Comparison of ENCODE assay signal across 9 cellular contexts in genomic region chr6:159982726-159983506, GRCh38. TPM values are rescaled to one million over a fixed set of nuclear protein-coding genes. Genes with fewer than 3 reads are reported as not detected.
A peak's percentile ranks its signal among the peaks of the same experiment; 100 is the strongest.
DNase-seq lines count a peak whose midpoint lies in the region; ATAC-seq, FAIRE-seq and TF ChIP-seq lines count a peak whose summit lies in the region.
"Had no signal": no experiment of that assay in that cellular context is flagged by ENCODE, and none has a peak within 500 bp of the region (broad histone marks: within the 10 kb centered on the region; RNA-seq: fewer than 3 reads in every experiment).

No MANE protein-coding gene starts in this region.

- H3K4me3 ChIP-seq in AG10803 (ENCODE audit: low read length), result no peak overlapping the region
- H3K4me3 ChIP-seq in left ventricle myocardium inferior, result no peak overlapping the region
- no peak overlapping the region for H3K4me3 ChIP-seq in small intestine (ENCODE audit: low read depth in 1 of 2, low read length in 2 of 2)

- H3K9me3 ChIP-seq in left ventricle myocardium inferior (replicated peaks) (no peaks in the 10 kb centered on the region), small intestine (ENCODE audit: control insufficient read depth, low read depth) (no peaks in the 10 kb centered on the region)

- no peak for TF ChIP-seq CTCF in AG10803 (conservative IDR thresholded peaks at IDR 0.05; ENCODE audit: low read length)
- no peak for TF ChIP-seq CTCF in left ventricle myocardium inferior (IDR thresholded peaks at IDR 0.05; ENCODE audit: borderline replicate concordance)

- no peaks in the 10 kb centered on the region for H3K27me3 ChIP-seq in left ventricle myocardium inferior (ENCODE audit: low read depth)
- no peaks in the 10 kb centered on the region for H3K27me3 ChIP-seq in small intestine (ENCODE audit: control insufficient read depth in 2 of 2, insufficient read depth in 2 of 2, low read length in 2 of 2)

- ATAC-seq in GM21447 (IDR thresholded peaks at IDR 0.05; ENCODE audit: unreplicated experiment), result peak; percentile 18
- ATAC-seq in GM18858 (IDR thresholded peaks at IDR 0.05; ENCODE audit: unreplicated experiment), result no peak

- peak; percentile 59 for DNase-seq in AG10803 (ENCODE audit: low read depth)
- peak; percentile 82 for DNase-seq in SKM-1 treated with dmso at 0.1 percent for 144 hours (lab: John Stamatoyannopoulos, UW; ENCODE audit: unreplicated experiment)
- no peak for DNase-seq in left ventricle myocardium inferior
- DNase-seq in small intestine, result no peak
- no peak for DNase-seq in amygdala (lab: John Stamatoyannopoulos, UW)
- no peak for DNase-seq in NCI-H774 (lab: John Stamatoyannopoulos, UW)

- intact Hi-C loops in left ventricle myocardium inferior (cut with micrococcal nuclease), result loop anchor here (10.0 kb wide), 1 partner anchor 52 kb away; no protein-coding TSS in a partner anchor

- 57 to 76% (median 64%) methylated on average over 6 of the region's 6 CpGs for WGBS in small intestine, 3 donors

- peak overlapping the region; percentile 89 for H3K27ac ChIP-seq in left ventricle myocardium inferior (replicated peaks)
- H3K27ac ChIP-seq in small intestine (ENCODE audit: low read depth in 1 of 2, low read length in 1 of 2), result peak overlapping the region in 1 of 2 donors; percentile 40

- FAIRE-seq in small intestine (lab: Jason Lieb, UNC), result no peak
- FAIRE-seq: G401.6 had no signal

- peaks cover 91% of the 10 kb centered on the region for H3K4me1 ChIP-seq in left ventricle myocardium inferior
- H3K4me1 ChIP-seq in small intestine (ENCODE audit: control insufficient read depth in 2 of 2, insufficient read depth in 1 of 2, low read depth in 1 of 2, low read length in 1 of 2), result peaks cover 9 to 36% of the 10 kb centered on the region in 2 donors

- no peaks in the 10 kb centered on the region for H3K36me3 ChIP-seq in left ventricle myocardium inferior
- H3K36me3 ChIP-seq in small intestine (ENCODE audit: control insufficient read depth in 2 of 2, insufficient read depth in 2 of 2, low read length in 2 of 2), result no peaks in the 10 kb centered on the region

RNA-seq across cellular contexts. Expression of gene IGF2R, which starts 14.0 kb away (rescaled TPM):
- 66.8 TPM for total RNA-seq in left ventricle myocardium inferior
- 10 to 100 TPM in 1 of 3 donors, 1 to 10 TPM in 2; 4.9 to 23.6 (median 5.9) TPM for polyA plus RNA-seq in small intestine

Comparison
In these comparisons a context has a peak if more than half of its experiments do, and no peak if none do; other contexts are left out.
1. DNase-seq: peak in AG10803 (single experiment) and SKM-1 treated with dmso at 0.1 percent for 144 hours (single experiment); none in left ventricle myocardium inferior (single experiment), small intestine (single experiment), amygdala (0 of 56) and NCI-H774 (single experiment).